Comparison of ENCODE assay signal across 12 cellular contexts in genomic region chr1:35287807-35288640, GRCh38. TPM values are rescaled to one million over a fixed set of nuclear protein-coding genes. Genes with fewer than 3 reads are reported as not detected.
DNase-seq lines count a peak whose midpoint lies in the region; ATAC-seq and TF ChIP-seq lines count a peak whose summit lies in the region.
"Had no signal": no experiment of that assay in that cellular context is flagged by ENCODE, and none has a peak within 500 bp of the region (broad histone marks: within the 10 kb centered on the region; RNA-seq: fewer than 3 reads in every experiment).

No MANE protein-coding gene starts in this region.

- no TSS peak for BruUV-seq in PC-9 (replicated peaks; lab: Mats Ljungman, UMichigan)

- intact Hi-C loops in PC-9 (cut with micrococcal nuclease; ENCODE audit: unreplicated experiment), result loop anchor here (2.0 to 5.0 kb wide), 3 partner anchors 21 to 96 kb away; partner anchors contain the start of gene SFPQ

- H3K4me2 ChIP-seq in PC-9, result peak overlapping the region; percentile 29

- CTCF ChIA-PET in PC-9 (lab: Charles Lee), result no interaction called here

- no peaks in the 10 kb centered on the region for H3K9me3 ChIP-seq in PC-9 (ENCODE audit: insufficient read depth, low read depth)

- H3K9me3 Mint-ChIP-seq in naive thymus-derived CD8-positive, alpha-beta T cell, result peaks cover 0 to 12% (median 0%) of the 10 kb centered on the region in 9 donors

- DNase-seq in EL (peak; percentile 77), PC-9 (peak; percentile 23 to 64), dermis blood vessel endothelial cell (peak; percentile 66), DMS79 (lab: John Stamatoyannopoulos, UW) (no peak), cortex of kidney (lab: John Stamatoyannopoulos, UW) (no peak)
- DNase-seq in naive thymus-derived CD8-positive, alpha-beta T cell, result no peak
- DNase-seq: activated CD8-positive, alpha-beta memory T cell treated with anti-CD3 and anti-CD28 coated beads, Interleukin-2, amount 50 U/mL, for 4 hours; H7 had no signal

- no peaks in the 10 kb centered on the region for H3F3A ChIP-seq in PC-9 (ENCODE audit: insufficient read depth, low read depth)

- peak overlapping the region; percentile 43 for H3K27ac ChIP-seq in PC-9
- H3K27ac ChIP-seq: parathyroid adenoma had no signal

- no peaks in the 10 kb centered on the region for H3K27me3 ChIP-seq in PC-9 (ENCODE audit: insufficient read depth, low read depth)

- peaks cover 12% of the 10 kb centered on the region; the same call in 1 of the 2 replicates for H3K36me3 ChIP-seq in PC-9 (ENCODE audit: low read depth)

- no peak for ATAC-seq in naive thymus-derived CD8-positive, alpha-beta T cell
- ATAC-seq in HG03196 (IDR thresholded peaks at IDR 0.05; ENCODE audit: unreplicated experiment), result no peak
- no peak for ATAC-seq in HG03571 (IDR thresholded peaks at IDR 0.05; ENCODE audit: unreplicated experiment)

- H3K27ac Mint-ChIP-seq in naive thymus-derived CD8-positive, alpha-beta T cell, result peak overlapping the region in 8 of 10 donors; percentile 7 to 61 (median 40)
- H3K27ac Mint-ChIP-seq: dendritic cell treated with granulocyte-macrophage colony-stimulating factor and Interleukin-4, amounts not matched to agents 40 ng/mL and 50 ng/mL, for 4 days had no signal

- TF ChIP-seq CTCF in PC-9 (conservative IDR thresholded peaks at IDR 0.05), result no peak

- peaks cover 16 to 54% (median 41%) of the 10 kb centered on the region in 4 donors for H3K4me1 Mint-ChIP-seq in naive thymus-derived CD8-positive, alpha-beta T cell

- H3K27me3 Mint-ChIP-seq in naive thymus-derived CD8-positive, alpha-beta T cell, result no peaks in the 10 kb centered on the region
- H3K27me3 Mint-ChIP-seq: dendritic cell treated with granulocyte-macrophage colony-stimulating factor and Interleukin-4, amounts not matched to agents 40 ng/mL and 50 ng/mL, for 4 days had no signal

- H3K4me1 ChIP-seq in PC-9 (replicated peaks; ENCODE audit: insufficient read depth), result peaks cover 18% of the 10 kb centered on the region
- H3K4me1 ChIP-seq: parathyroid adenoma had no signal

- POLR2A ChIA-PET in PC-9 (lab: Charles Lee; ENCODE audit: unreplicated experiment), result interaction anchor here (0.5 kb wide), 1 partner anchor 72 kb away, joined by 10 read pairs; no protein-coding TSS in a partner anchor
- POLR2A ChIA-PET in naive thymus-derived CD8-positive, alpha-beta T cell (lab: Charles Lee), result no interaction called here

- H3K36me3 Mint-ChIP-seq in naive thymus-derived CD8-positive, alpha-beta T cell, result peaks cover 0 to 14% (median 11%) of the 10 kb centered on the region in 3 donors

- no peak overlapping the region for H2AFZ ChIP-seq in PC-9
- H2AFZ ChIP-seq: parathyroid adenoma had no signal

- no peak overlapping the region for H3K4me3 ChIP-seq in PC-9

- peaks cover 22% of the 10 kb centered on the region for H4K20me1 ChIP-seq in PC-9 (ENCODE audit: insufficient read depth)

- no peaks in the 10 kb centered on the region for H3K9me2 ChIP-seq in PC-9 (ENCODE audit: insufficient read depth)

- peak overlapping the region in 2 of 10 donors; percentile 8 to 28 for H3K4me3 Mint-ChIP-seq in naive thymus-derived CD8-positive, alpha-beta T cell
- H3K4me3 Mint-ChIP-seq: dendritic cell treated with granulocyte-macrophage colony-stimulating factor and Interleukin-4, amounts not matched to agents 40 ng/mL and 50 ng/mL, for 4 days had no signal

- H3K79me2 ChIP-seq in PC-9 (ENCODE audit: low read depth), result peaks cover 60% of the 10 kb centered on the region

RNA-seq across cellular contexts. Expression of gene ZMYM4, which starts 19.5 kb away (rescaled TPM):
- 55.6 and 84.4 TPM in 2 replicates for total RNA-seq in PC-9 (2021)
- total RNA-seq in dermis blood vessel endothelial cell, result 36.2 and 47.4 TPM in 2 replicates
- total RNA-seq in naive thymus-derived CD8-positive, alpha-beta T cell, result 10 to 100 TPM; 44.6 to 45.1 TPM
- polyA plus RNA-seq in naive thymus-derived CD8-positive, alpha-beta T cell, result 10 to 100 TPM; 25.1 to 31.7 (median 28.4) TPM

Comparison
In these comparisons a context has a peak if more than half of its experiments do, and no peak if none do; other contexts are left out.
1. DNase-seq: peak in EL (single experiment), PC-9 (2 of 2) and dermis blood vessel endothelial cell (single experiment); none in naive thymus-derived CD8-positive, alpha-beta T cell (0 of 10), DMS79 (single experiment) and cortex of kidney (single experiment).